8 cellular contexts compared by ENCODE assay signal in the genomic region with DNA sequence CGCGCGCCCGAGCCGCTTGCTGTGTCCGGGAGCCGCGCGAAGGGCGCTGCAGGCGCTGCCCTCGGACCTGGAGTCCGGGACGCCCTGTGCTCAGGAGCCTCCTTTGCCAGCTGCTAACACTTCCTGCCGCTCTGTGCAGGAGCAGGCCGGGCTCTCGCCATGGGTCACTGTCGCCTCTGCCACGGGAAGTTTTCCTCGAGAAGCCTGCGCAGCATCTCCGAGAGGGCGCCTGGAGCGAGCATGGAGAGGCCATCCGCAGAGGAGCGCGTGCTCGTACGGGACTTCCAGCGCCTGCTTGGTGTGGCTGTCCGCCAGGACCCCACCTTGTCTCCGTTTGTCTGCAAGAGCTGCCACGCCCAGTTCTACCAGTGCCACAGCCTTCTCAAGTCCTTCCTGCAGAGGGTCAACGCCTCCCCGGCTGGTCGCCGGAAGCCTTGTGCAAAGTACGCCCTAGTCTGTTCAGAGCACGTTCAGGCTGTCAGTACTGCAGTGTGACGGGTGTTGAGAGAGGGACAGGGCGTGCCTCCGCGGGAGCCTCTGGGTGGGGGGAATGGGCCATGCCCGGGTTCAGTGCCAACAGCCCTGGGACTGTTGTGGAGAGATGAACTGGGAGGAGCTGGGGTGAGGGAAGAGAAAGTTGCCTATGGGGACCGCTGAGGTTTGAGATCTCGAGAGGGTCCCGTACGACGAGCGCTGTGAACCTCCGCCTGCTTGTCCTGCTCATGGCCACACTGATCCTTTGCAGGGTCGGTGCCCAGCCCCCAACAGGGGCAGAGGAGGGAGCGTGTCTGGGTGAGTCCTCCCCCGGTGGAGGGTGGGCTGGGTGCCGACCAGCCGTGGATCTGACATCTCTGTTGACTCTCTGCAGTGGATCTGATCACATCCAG. TPM values are rescaled to one million over a fixed set of nuclear protein-coding genes. Genes with fewer than 3 reads are reported as not detected.
DNase-seq lines count a peak whose midpoint lies in the region; ATAC-seq lines count a peak whose summit lies in the region.

No MANE protein-coding gene starts in this region.

- H3K36me3 Mint-ChIP-seq in activated CD4-positive, alpha-beta T cell treated with anti-CD3 and anti-CD28 coated beads for 36 hours (ENCODE audit: low read depth) = peaks cover 33% of the 10 kb centered on the region
- peaks cover 66% of the 10 kb centered on the region for H3K36me3 Mint-ChIP-seq in dendritic cell treated with granulocyte-macrophage colony-stimulating factor and Interleukin-4, amounts not matched to agents 40 ng/mL and 50 ng/mL, for 4 days (ENCODE audit: low read depth)
- H3K36me3 Mint-ChIP-seq in stimulated activated effector memory CD8-positive, alpha-beta T cell treated with anti-CD3 and anti-CD28 coated beads, Interleukin-12 subunit alpha, Interleukin-12 subunit beta, amount 100 ng/mL, for 72 hours = peaks cover 61% of the 10 kb centered on the region

- H3K27me3 Mint-ChIP-seq in activated CD4-positive, alpha-beta T cell treated with anti-CD3 and anti-CD28 coated beads for 36 hours = no peaks in the 10 kb centered on the region
- no peaks in the 10 kb centered on the region for H3K27me3 Mint-ChIP-seq in dendritic cell treated with granulocyte-macrophage colony-stimulating factor and Interleukin-4, amounts not matched to agents 40 ng/mL and 50 ng/mL, for 4 days

- intact Hi-C loops in activated CD4-positive, alpha-beta T cell treated with anti-CD3 and anti-CD28 coated beads for 36 hours (cut with DNase I, micrococcal nuclease) = loop anchor here (1.0 to 10.0 kb wide), 6 partner anchors 15 to 1268 kb away; a partner anchor contains a TSS
- intact Hi-C loops in dendritic cell treated with granulocyte-macrophage colony-stimulating factor and Interleukin-4, amounts not matched to agents 40 ng/mL and 50 ng/mL, for 4 days (cut with micrococcal nuclease) = no loop called here

- in situ Hi-C loops in KBM-7 (cut with MboI; ENCODE audit: low pct_unique_long_range_greater_than_20kb, low sequenced_read_pairs) = no loop called here

- peak overlapping the region; percentile 84 for H3K27ac Mint-ChIP-seq in activated CD4-positive, alpha-beta T cell treated with anti-CD3 and anti-CD28 coated beads for 36 hours
- peak overlapping the region; percentile 91 for H3K27ac Mint-ChIP-seq in dendritic cell treated with granulocyte-macrophage colony-stimulating factor and Interleukin-4, amounts not matched to agents 40 ng/mL and 50 ng/mL, for 4 days
- H3K27ac Mint-ChIP-seq in stimulated activated effector memory CD8-positive, alpha-beta T cell treated with anti-CD3 and anti-CD28 coated beads, Interleukin-12 subunit alpha, Interleukin-12 subunit beta, amount 100 ng/mL, for 72 hours = peak overlapping the region; percentile 78

- peaks cover 49% of the 10 kb centered on the region for H3K4me1 Mint-ChIP-seq in activated CD4-positive, alpha-beta T cell treated with anti-CD3 and anti-CD28 coated beads for 36 hours
- H3K4me1 Mint-ChIP-seq in dendritic cell treated with granulocyte-macrophage colony-stimulating factor and Interleukin-4, amounts not matched to agents 40 ng/mL and 50 ng/mL, for 4 days (ENCODE audit: low read depth) = peaks cover 46% of the 10 kb centered on the region
- H3K4me1 Mint-ChIP-seq in stimulated activated effector memory CD8-positive, alpha-beta T cell treated with anti-CD3 and anti-CD28 coated beads, Interleukin-12 subunit alpha, Interleukin-12 subunit beta, amount 100 ng/mL, for 72 hours = peaks cover 63% of the 10 kb centered on the region

- CTCF ChIA-PET in activated CD4-positive, alpha-beta T cell treated with anti-CD3 and anti-CD28 coated beads for 36 hours (lab: Charles Lee) = interaction anchor here (1.3 to 3.1 kb wide), 3 partner anchors 9 to 23 kb away, joined by 7 to 12 read pairs (median 12); no protein-coding TSS in a partner anchor

- H3K4me3 Mint-ChIP-seq in activated CD4-positive, alpha-beta T cell treated with anti-CD3 and anti-CD28 coated beads for 36 hours = peak overlapping the region; percentile 85
- H3K4me3 Mint-ChIP-seq in dendritic cell treated with granulocyte-macrophage colony-stimulating factor and Interleukin-4, amounts not matched to agents 40 ng/mL and 50 ng/mL, for 4 days = peak overlapping the region; percentile 80
- H3K4me3 Mint-ChIP-seq in stimulated activated effector memory CD8-positive, alpha-beta T cell treated with anti-CD3 and anti-CD28 coated beads, Interleukin-12 subunit alpha, Interleukin-12 subunit beta, amount 100 ng/mL, for 72 hours = peak overlapping the region; percentile 90

- H3K9me3 Mint-ChIP-seq in activated CD4-positive, alpha-beta T cell treated with anti-CD3 and anti-CD28 coated beads for 36 hours (ENCODE audit: low read depth) = no peaks in the 10 kb centered on the region
- no peaks in the 10 kb centered on the region for H3K9me3 Mint-ChIP-seq in dendritic cell treated with granulocyte-macrophage colony-stimulating factor and Interleukin-4, amounts not matched to agents 40 ng/mL and 50 ng/mL, for 4 days
- no peaks in the 10 kb centered on the region for H3K9me3 Mint-ChIP-seq in stimulated activated effector memory CD8-positive, alpha-beta T cell treated with anti-CD3 and anti-CD28 coated beads, Interleukin-12 subunit alpha, Interleukin-12 subunit beta, amount 100 ng/mL, for 72 hours

- DNase-seq in KBM-7 (peak; percentile 59), medulla oblongata (ENCODE audit: extremely low spot score) (peak; percentile 41), SKM-1 treated with dmso at 0.1 percent for 144 hours (lab: John Stamatoyannopoulos, UW; ENCODE audit: unreplicated experiment) (no peak), DMS 273 (lab: John Stamatoyannopoulos, UW; ENCODE audit: unreplicated experiment) (no peak)
- DNase-seq in activated CD4-positive, alpha-beta T cell treated with anti-CD3 and anti-CD28 coated beads for 36 hours = peak; percentile 82
- DNase-seq in stimulated activated effector memory CD8-positive, alpha-beta T cell treated with anti-CD3 and anti-CD28 coated beads, Interleukin-12 subunit alpha, Interleukin-12 subunit beta, amount 100 ng/mL, for 72 hours (ENCODE audit: low spot score in 2 of 2) = peak; percentile 50 to 83

- POLR2A ChIA-PET in activated CD4-positive, alpha-beta T cell treated with anti-CD3 and anti-CD28 coated beads for 36 hours (lab: Charles Lee) = no interaction called here

- peak; percentile 5 for ATAC-seq in GM18517 (IDR thresholded peaks at IDR 0.05; ENCODE audit: unreplicated experiment)
- peak; percentile 42 for ATAC-seq in activated CD4-positive, alpha-beta T cell treated with anti-CD3 and anti-CD28 coated beads for 36 hours
- ATAC-seq in stimulated activated effector memory CD8-positive, alpha-beta T cell treated with anti-CD3 and anti-CD28 coated beads, Interleukin-12 subunit alpha, Interleukin-12 subunit beta, amount 100 ng/mL, for 72 hours = peak; percentile 47

RNA-seq across cellular contexts. Expression of a gene that starts 1.3 kb away (rescaled TPM):
- 10 to 100 TPM; 21.3 to 24.8 TPM for total RNA-seq in activated CD4-positive, alpha-beta T cell treated with anti-CD3 and anti-CD28 coated beads for 36 hours

RNA-seq across cellular contexts. Expression of a gene that starts 1.9 kb away (rescaled TPM):
- 1 to 10 TPM; 2.0 to 2.6 TPM for total RNA-seq in activated CD4-positive, alpha-beta T cell treated with anti-CD3 and anti-CD28 coated beads for 36 hours

RNA-seq across cellular contexts. Expression of a gene that starts 21.1 kb away (rescaled TPM):
- 1 to 10 TPM; 4.9 to 6.5 TPM for total RNA-seq in activated CD4-positive, alpha-beta T cell treated with anti-CD3 and anti-CD28 coated beads for 36 hours

RNA-seq across cellular contexts. Expression of a gene that starts 36.1 kb away (rescaled TPM):
- total RNA-seq in activated CD4-positive, alpha-beta T cell treated with anti-CD3 and anti-CD28 coated beads for 36 hours = 10 to 100 TPM; 78.1 to 89.8 TPM

Comparison
In these comparisons a context has a peak if more than half of its experiments do, and no peak if none do; other contexts are left out.
1. DNase-seq: peak in KBM-7 (single experiment), activated CD4-positive, alpha-beta T cell treated with anti-CD3 and anti-CD28 coated beads for 36 hours (single experiment), medulla oblongata (single experiment) and stimulated activated effector memory CD8-positive, alpha-beta T cell treated with anti-CD3 and anti-CD28 coated beads, Interleukin-12 subunit alpha, Interleukin-12 subunit beta, amount 100 ng/mL, for 72 hours (2 of 2); none in SKM-1 treated with dmso at 0.1 percent for 144 hours (single experiment) and DMS 273 (single experiment).
2. Peak in every context shown above with its lines, with median percentiles within 50 percentile points of each other: ATAC-seq, H3K27ac Mint-ChIP-seq and H3K4me3 Mint-ChIP-seq.